ENCODE assay signal across 7 cellular contexts in the genomic region with DNA sequence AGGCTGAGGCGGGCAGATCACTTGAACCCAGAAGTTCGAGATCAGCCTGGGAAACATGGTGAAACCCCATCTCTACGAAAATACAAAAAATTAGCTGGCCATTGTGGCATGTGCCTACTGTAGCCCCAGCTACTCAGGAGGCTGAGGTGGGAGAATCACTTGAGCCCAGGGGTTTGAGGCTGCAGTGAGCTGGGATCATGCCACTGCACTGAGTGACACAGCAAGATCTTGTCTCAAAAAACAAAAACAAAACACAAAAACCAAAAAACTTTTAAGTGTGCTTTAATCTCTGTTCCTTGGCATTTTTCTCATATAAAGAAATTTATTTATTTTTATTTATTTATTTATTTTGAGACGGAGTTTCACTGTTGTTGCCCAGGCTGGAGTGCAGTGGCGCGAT.
"Had no signal": no experiment of that assay in that cellular context is flagged by ENCODE, and none has a peak within 500 bp of the region (broad histone marks: within the 10 kb centered on the region; RNA-seq: fewer than 3 reads in every experiment).

No MANE protein-coding gene starts in this region.

- H3K9ac ChIP-seq: KMS-11 had no signal

- ATAC-seq: HepG2 had no signal

- FAIRE-seq: HepG2, HTR-8/SVneo had no signal

- H3K27ac ChIP-seq: HL-60, KMS-11 had no signal

- DNase-seq: IMR-90, KBM-7, KG1 had no signal

- H3K4me2 ChIP-seq: KMS-11 had no signal
